In genomic region chr2:223056656-223057418, GRCh38 we compare ENCODE assay signal across 12 cellular contexts. TPM values are rescaled to one million over a fixed set of nuclear protein-coding genes. Genes with fewer than 3 reads are reported as not detected.
DNase-seq lines count a peak whose midpoint lies in the region; ATAC-seq and TF ChIP-seq lines count a peak whose summit lies in the region.
"Had no signal": no experiment of that assay in that cellular context is flagged by ENCODE, and none has a peak within 500 bp of the region (broad histone marks: within the 10 kb centered on the region; RNA-seq: fewer than 3 reads in every experiment).

No MANE protein-coding gene starts in this region.

- H3K9me3 ChIP-seq in adipocyte (ENCODE audit: control insufficient read depth, low read length) (no peaks in the 10 kb centered on the region), gastrocnemius medialis (no peaks in the 10 kb centered on the region)
- H3K9me3 ChIP-seq: BLaER1 treated with 17β-estradiol and CSF1 and Interleukin-3, amounts not matched to agents 10 nM and 100 nM; mucosa of descending colon had no signal

- peak overlapping the region; percentile 22 for H3K4me3 ChIP-seq in adipocyte (ENCODE audit: low read length)
- H3K4me3 ChIP-seq in gastrocnemius medialis, result no peak overlapping the region
- H3K4me3 ChIP-seq: BLaER1 treated with 17β-estradiol and CSF1 and Interleukin-3, amounts not matched to agents 10 nM and 100 nM; mucosa of descending colon had no signal

- TF ChIP-seq CTCF in gastrocnemius medialis (IDR thresholded peaks at IDR 0.05 in 4 of 5, conservative IDR thresholded peaks at IDR 0.05 in 1 of 5), result no peak

- DNase-seq in EH (ENCODE audit: low read depth) (peak; percentile 71), adipocyte (ENCODE audit: low read depth) (no peak), foreskin melanocyte (peak; percentile 76), gastrocnemius medialis (no peak), germinal center (ENCODE audit: low spot score) (no peak), left lobe of liver (ENCODE audit: low spot score) (no peak), RKO (ENCODE audit: low spot score) (no peak)
- DNase-seq: activated CD8-positive, alpha-beta memory T cell treated with anti-CD3 and anti-CD28 coated beads, Interleukin-2, amount 10 ng/mL, durations not matched to agents 7 days and 5 days; mucosa of descending colon; stimulated activated CD4-positive, alpha-beta T cell treated with anti-CD3 and anti-CD28 coated beads, Interleukin-2, amount 100 ng/mL, for 24 hours had no signal

- intact Hi-C loops in gastrocnemius medialis (cut with DNase I; ENCODE audit: low total_unique reads), result loop anchor here (5.0 to 10.0 kb wide), 2 partner anchors 35 to 408 kb away; no protein-coding TSS in a partner anchor

- in situ Hi-C loops in gastrocnemius medialis (cut with MboI; ENCODE audit: low sequenced_read_pairs in 4 of 4), result no loop called here

- TF ChIP-seq POLR2A in gastrocnemius medialis (IDR thresholded peaks at IDR 0.05), result no peak

- H3K9ac ChIP-seq in adipocyte (ENCODE audit: low read length), result no peak overlapping the region
- H3K9ac ChIP-seq: BLaER1 treated with 17β-estradiol and CSF1 and Interleukin-3, amounts not matched to agents 10 nM and 100 nM had no signal

- H3K36me3 ChIP-seq in adipocyte (ENCODE audit: control insufficient read depth, insufficient read depth, low read length, severe bottlenecking) (no peaks in the 10 kb centered on the region), gastrocnemius medialis (no peaks in the 10 kb centered on the region)
- H3K36me3 ChIP-seq: BLaER1 treated with 17β-estradiol and CSF1 and Interleukin-3, amounts not matched to agents 10 nM and 100 nM had no signal

- H3K27ac ChIP-seq in gastrocnemius medialis, result peak overlapping the region; percentile 73 to 81 (median 77)
- H3K27ac ChIP-seq: BLaER1 treated with 17β-estradiol and CSF1 and Interleukin-3, amounts not matched to agents 10 nM and 100 nM had no signal

- ATAC-seq in gastrocnemius medialis (peak in 1 of 2 donors; percentile 22), left lobe of liver (no peak)
- no peak for ATAC-seq in activated CD4-positive, CD25-positive, alpha-beta regulatory T cell treated with anti-CD3 and anti-CD28 coated beads, Interleukin-2, amount 50 U/mL, for 24 hours
- ATAC-seq: activated CD8-positive, alpha-beta memory T cell treated with anti-CD3 and anti-CD28 coated beads, Interleukin-2, amount 10 ng/mL, durations not matched to agents 7 days and 5 days; mucosa of descending colon had no signal

- H3K27me3 ChIP-seq in adipocyte (replicated peaks; ENCODE audit: control insufficient read depth, insufficient read depth, low read length) (no peaks in the 10 kb centered on the region), gastrocnemius medialis (peaks cover 17 to 18% (median 18%) of the 10 kb centered on the region in 3 donors)
- H3K27me3 ChIP-seq: BLaER1 treated with 17β-estradiol and CSF1 and Interleukin-3, amounts not matched to agents 10 nM and 100 nM had no signal

- H3K4me1 ChIP-seq in adipocyte (ENCODE audit: control insufficient read depth, insufficient read depth, low read length) (peaks cover 36% of the 10 kb centered on the region), gastrocnemius medialis (peaks cover 4 to 6% of the 10 kb centered on the region in 2 donors)
- H3K4me1 ChIP-seq: BLaER1 treated with 17β-estradiol and CSF1 and Interleukin-3, amounts not matched to agents 10 nM and 100 nM had no signal

RNA-seq across cellular contexts. Expression of gene KCNE4, which starts 4.8 kb away (rescaled TPM):
- 1 to 10 TPM; 2.0 to 6.1 (median 3.3) TPM for total RNA-seq in gastrocnemius medialis
- 1.2 TPM for total RNA-seq in left lobe of liver
- total RNA-seq: activated CD8-positive, alpha-beta memory T cell treated with anti-CD3 and anti-CD28 coated beads, Interleukin-2, amount 10 ng/mL, durations not matched to agents 7 days and 5 days had no signal

Comparison
In these comparisons a context has a peak if more than half of its experiments do, and no peak if none do; other contexts are left out.
1. DNase-seq: peak in EH (single experiment) and foreskin melanocyte (single experiment); none in adipocyte (single experiment), gastrocnemius medialis (0 of 2), germinal center (single experiment), left lobe of liver (single experiment) and RKO (single experiment).